Comparison of ENCODE assay signal across 1 cellular context in the genomic region with DNA sequence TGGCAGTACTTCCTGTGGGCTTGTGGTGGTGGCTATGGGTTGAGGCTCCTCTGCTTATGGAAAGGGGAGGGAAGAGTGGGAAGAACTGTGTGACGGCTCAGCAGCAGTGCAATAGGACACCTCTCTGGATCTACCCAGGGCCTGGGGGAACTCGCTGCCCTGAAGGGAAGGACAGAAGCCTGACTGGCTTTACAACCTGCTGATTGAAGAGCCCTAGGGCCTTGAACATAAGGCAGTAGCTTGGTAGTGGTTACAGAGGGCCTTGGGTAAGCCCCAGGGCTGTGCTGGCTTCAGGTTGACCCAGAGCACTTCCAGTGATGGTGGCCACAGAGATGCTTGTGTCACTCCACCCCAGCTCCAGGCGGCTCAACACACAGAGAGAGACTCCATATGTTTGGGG.
TF ChIP-seq lines count a peak whose summit lies in the region.

No MANE protein-coding gene starts in this region.

TF ChIP-seq in HepG2, 621 proteins besides CTCF, POLR2A, EP300 and RAD21:
- TF ChIP-seq, protein P1, sequence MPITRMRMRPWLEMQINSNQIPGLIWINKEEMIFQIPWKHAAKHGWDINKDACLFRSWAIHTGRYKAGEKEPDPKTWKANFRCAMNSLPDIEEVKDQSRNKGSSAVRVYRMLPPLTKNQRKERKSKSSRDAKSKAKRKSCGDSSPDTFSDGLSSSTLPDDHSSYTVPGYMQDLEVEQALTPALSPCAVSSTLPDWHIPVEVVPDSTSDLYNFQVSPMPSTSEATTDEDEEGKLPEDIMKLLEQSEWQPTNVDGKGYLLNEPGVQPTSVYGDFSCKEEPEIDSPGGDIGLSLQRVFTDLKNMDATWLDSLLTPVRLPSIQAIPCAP (CRISPR knock-in tag; IDR thresholded peaks at IDR 0.05; ENCODE audit: low read depth) = no peak
- TF ChIP-seq IRX3 (CRISPR knock-in tag; IDR thresholded peaks at IDR 0.05; ENCODE audit: borderline replicate concordance, low read depth) (no peak), GATAD2A (CRISPR knock-in tag; IDR thresholded peaks at IDR 0.05) (no peak), RBM22 (optimal IDR thresholded peaks at IDR 0.05; ENCODE audit: low read length) (no peak), GABPB1 (CRISPR knock-in tag; IDR thresholded peaks at IDR 0.05) (no peak), TCF12 (IDR thresholded peaks at IDR 0.05) (no peak), TCF12 (CRISPR knock-in tag; IDR thresholded peaks at IDR 0.05) (no peak), RXRB (CRISPR knock-in tag; IDR thresholded peaks at IDR 0.05; ENCODE audit: borderline replicate concordance) (no peak), ZNF101 (CRISPR knock-in tag; IDR thresholded peaks at IDR 0.05; ENCODE audit: borderline replicate concordance, low read depth) (no peak), U2AF2 (IDR thresholded peaks at IDR 0.05; ENCODE audit: low read depth, low read length) (no peak), ZBTB7A (CRISPR knock-in tag; IDR thresholded peaks at IDR 0.05) (no peak), ZNF44 (CRISPR knock-in tag; IDR thresholded peaks at IDR 0.05) (no peak)
TF ChIP-seq in HepG2: peak in this region for 0.
